In the genomic region with DNA sequence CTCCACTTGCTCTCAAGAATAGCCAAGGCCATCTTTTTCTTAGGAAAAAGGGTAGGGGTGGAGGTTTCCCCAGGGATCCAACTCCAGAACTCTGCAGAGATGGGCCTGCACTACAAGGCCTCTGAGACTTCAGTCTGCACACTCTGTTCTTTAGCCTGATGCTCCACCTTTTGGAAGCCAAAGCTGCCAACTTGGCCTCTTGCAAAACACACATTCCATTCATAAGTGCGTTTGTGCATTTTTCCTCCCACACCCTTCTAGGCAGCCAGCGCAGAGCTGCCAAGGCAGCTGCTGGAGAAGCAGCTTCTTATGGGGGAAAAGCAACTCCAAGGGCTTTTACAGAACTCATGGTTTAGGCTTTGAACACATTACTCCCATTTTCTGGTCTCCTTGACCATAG, we compare ENCODE assay signal across 10 cellular contexts. TPM values are rescaled to one million over a fixed set of nuclear protein-coding genes. Genes with fewer than 3 reads are reported as not detected.
DNase-seq lines count a peak whose midpoint lies in the region; ATAC-seq and TF ChIP-seq lines count a peak whose summit lies in the region.
"Had no signal": no experiment of that assay in that cellular context is flagged by ENCODE, and none has a peak within 500 bp of the region (broad histone marks: within the 10 kb centered on the region; RNA-seq: fewer than 3 reads in every experiment).

No MANE protein-coding gene starts in this region.

- H3K4me3 Mint-ChIP-seq in CD8-positive, alpha-beta T cell = no peak overlapping the region
- H3K4me3 Mint-ChIP-seq: IgD-negative memory B cell had no signal

- TF ChIP-seq CTCF in astrocyte of the cerebellum (IDR thresholded peaks at IDR 0.05; ENCODE audit: low read depth, low read length, missing control alignments) = no peak
- TF ChIP-seq CTCF in CD8-positive, alpha-beta T cell (IDR thresholded peaks at IDR 0.05) = no peak

- no peaks in the 10 kb centered on the region for H3K27me3 ChIP-seq in iPS-15b (ENCODE audit: control insufficient read depth, insufficient read depth, low read length)
- no peaks in the 10 kb centered on the region for H3K27me3 ChIP-seq in CD8-positive, alpha-beta T cell (ENCODE audit: insufficient read depth, low read length)

- in situ Hi-C loops in astrocyte of the cerebellum (cut with HindIII; ENCODE audit: low sequenced_read_pairs) = loop anchor here (5.0 kb wide), 1 partner anchor 56 kb away; no protein-coding TSS in a partner anchor

- DNase-seq in GM04504 (ENCODE audit: low read depth) (peak; percentile 82), astrocyte of the cerebellum (ENCODE audit: low read depth) (peak; percentile 87), skeletal muscle cell (ENCODE audit: low read depth) (peak; percentile 94), SKM-1 treated with dmso at 0.1 percent for 144 hours (lab: John Stamatoyannopoulos, UW; ENCODE audit: unreplicated experiment) (no peak)
- no peak for DNase-seq in CD8-positive, alpha-beta T cell

- intact Hi-C loops in CD8-positive, alpha-beta T cell (cut with DNase I, micrococcal nuclease) = loop anchor here (2.0 to 5.0 kb wide), 5 partner anchors 23 to 703 kb away; no protein-coding TSS in a partner anchor

- peaks cover 2% of the 10 kb centered on the region for H3K36me3 ChIP-seq in iPS-15b (ENCODE audit: control insufficient read depth, insufficient read depth, low read length)
- no peaks in the 10 kb centered on the region for H3K36me3 ChIP-seq in CD8-positive, alpha-beta T cell (ENCODE audit: insufficient read depth, low read length)

- no peaks in the 10 kb centered on the region for H3K27me3 Mint-ChIP-seq in CD8-positive, alpha-beta T cell (ENCODE audit: low read depth)
- H3K27me3 Mint-ChIP-seq: IgD-negative memory B cell had no signal

- no peak overlapping the region for H3K27ac ChIP-seq in CD8-positive, alpha-beta T cell (ENCODE audit: low read depth, low read length)

- peak overlapping the region; percentile 12 for H3K9ac ChIP-seq in iPS-15b (ENCODE audit: low read depth, low read length)

- H3K27ac Mint-ChIP-seq in CD8-positive, alpha-beta T cell = no peak overlapping the region
- H3K27ac Mint-ChIP-seq: IgD-negative memory B cell had no signal

- ATAC-seq in CD8-positive, alpha-beta T cell = no peak
- no peak for ATAC-seq in HG03097 (IDR thresholded peaks at IDR 0.05; ENCODE audit: low FRiP score, unreplicated experiment)
- no peak for ATAC-seq in GM19397 (IDR thresholded peaks at IDR 0.05; ENCODE audit: unreplicated experiment)
- ATAC-seq: GM12878 had no signal

- no peaks in the 10 kb centered on the region for H3K4me1 ChIP-seq in iPS-15b (ENCODE audit: control insufficient read depth, insufficient read depth, low read length)
- no peaks in the 10 kb centered on the region for H3K4me1 ChIP-seq in CD8-positive, alpha-beta T cell (ENCODE audit: insufficient read depth, low read length)

- H3K36me3 Mint-ChIP-seq in CD8-positive, alpha-beta T cell = peaks cover 14% of the 10 kb centered on the region
- H3K36me3 Mint-ChIP-seq: IgD-negative memory B cell had no signal

- CTCF ChIA-PET in CD8-positive, alpha-beta T cell (lab: Charles Lee) = interaction anchor here (0.9 to 6.0 kb wide), 7 partner anchors 13 to 251 kb away, joined by 3 to 42 read pairs (median 13); a partner anchor contains a TSS

- H3K9me3 Mint-ChIP-seq in CD8-positive, alpha-beta T cell = no peaks in the 10 kb centered on the region
- H3K9me3 Mint-ChIP-seq: IgD-negative memory B cell had no signal

- peaks cover 5% of the 10 kb centered on the region for H3K4me1 Mint-ChIP-seq in CD8-positive, alpha-beta T cell (ENCODE audit: low read depth)
- H3K4me1 Mint-ChIP-seq: IgD-negative memory B cell had no signal

- no peaks in the 10 kb centered on the region for H3K9me3 ChIP-seq in iPS-15b (ENCODE audit: control insufficient read depth, insufficient read depth, low read length)
- H3K9me3 ChIP-seq in CD8-positive, alpha-beta T cell (ENCODE audit: low read length) = no peaks in the 10 kb centered on the region

- no peak overlapping the region for H3K4me3 ChIP-seq in astrocyte of the cerebellum (ENCODE audit: low read depth, low read length)
- H3K4me3 ChIP-seq in iPS-15b (ENCODE audit: low read depth, low read length) = no peak overlapping the region
- no peak overlapping the region for H3K4me3 ChIP-seq in skeletal muscle cell (ENCODE audit: low read depth, low read length)
- H3K4me3 ChIP-seq in CD8-positive, alpha-beta T cell (ENCODE audit: low read depth, low read length) = no peak overlapping the region
- H3K4me3 ChIP-seq: GM12878 had no signal

- POLR2A ChIA-PET in CD8-positive, alpha-beta T cell (lab: Charles Lee) = interaction anchor here (1.3 kb wide), 1 partner anchor 45 kb away, joined by 3 read pairs; a partner anchor contains a TSS

RNA-seq across cellular contexts. Expression of a gene that starts 45.3 kb away (rescaled TPM):
- total RNA-seq in CD8-positive, alpha-beta T cell = under 1 TPM; 0.38 to 0.42 TPM

RNA-seq across cellular contexts. Expression of a gene that starts 45.3 kb away (rescaled TPM):
- under 1 TPM in 1 of 2 experiments, not detected in 1; 0.14 TPM for total RNA-seq in CD8-positive, alpha-beta T cell

RNA-seq across cellular contexts. Expression of a gene that starts 48.6 kb away (rescaled TPM):
- 1 to 10 TPM; 2.3 to 2.6 TPM for total RNA-seq in CD8-positive, alpha-beta T cell

RNA-seq across cellular contexts. Expression of a gene that starts 49.0 kb away (rescaled TPM):
- total RNA-seq in CD8-positive, alpha-beta T cell = 10 to 100 TPM; 12.4 to 12.7 TPM

Comparison
In these comparisons a context has a peak if more than half of its experiments do, and no peak if none do; other contexts are left out.
1. DNase-seq: peak in GM04504 (single experiment), astrocyte of the cerebellum (single experiment) and skeletal muscle cell (single experiment); none in CD8-positive, alpha-beta T cell (0 of 7) and SKM-1 treated with dmso at 0.1 percent for 144 hours (single experiment).